ENCODE assay signal across 21 cellular contexts in the genomic region with DNA sequence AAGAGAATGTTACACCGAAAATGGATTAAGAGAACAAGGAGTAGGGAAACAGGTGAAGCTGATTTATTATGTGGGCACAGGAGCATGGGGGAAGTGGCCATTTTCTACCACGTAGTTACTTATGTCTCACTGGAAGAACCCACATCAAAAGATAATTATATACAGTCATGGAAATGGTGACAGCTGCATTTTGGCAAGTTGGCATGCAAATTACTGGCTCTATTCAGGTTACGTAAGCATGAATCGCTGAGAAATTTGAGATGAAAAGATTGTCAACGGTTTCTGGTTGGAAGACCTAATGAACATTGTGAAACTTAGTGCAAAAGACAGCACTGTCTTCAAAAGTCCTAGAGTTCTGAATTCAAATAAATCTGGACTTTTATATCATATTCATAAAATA.
DNase-seq lines count a peak whose midpoint lies in the region; FAIRE-seq and TF ChIP-seq lines count a peak whose summit lies in the region.
"Had no signal": no experiment of that assay in that cellular context is flagged by ENCODE, and none has a peak within 500 bp of the region (broad histone marks: within the 10 kb centered on the region; RNA-seq: fewer than 3 reads in every experiment).

No MANE protein-coding gene starts in this region.

- H3K4me3 ChIP-seq in mammary epithelial cell (replicated peaks in 1 of 3; ENCODE audit: insufficient read depth in 1 of 3, low read depth in 2 of 3, low read length in 3 of 3) (no peak overlapping the region), astrocyte (ENCODE audit: insufficient read depth, low read depth, low read length) (no peak overlapping the region), prostate gland (no peak overlapping the region)
- H3K4me3 ChIP-seq: pancreas, smooth muscle cell had no signal

- H3K27ac Mint-ChIP-seq in MCF 10A (ENCODE audit: low read depth, unreplicated experiment) = no peak overlapping the region
- no peak overlapping the region for H3K27ac Mint-ChIP-seq in astrocyte (ENCODE audit: unreplicated experiment)
- H3K27ac Mint-ChIP-seq in activated CD4-positive, alpha-beta memory T cell treated with anti-CD3 and anti-CD28 coated beads for 36 hours = no peak overlapping the region
- no peak overlapping the region for H3K27ac Mint-ChIP-seq in endothelial cell (ENCODE audit: unreplicated experiment)
- H3K27ac Mint-ChIP-seq: activated naive CD8-positive, alpha-beta T cell treated with anti-CD3 and anti-CD28 coated beads, Interleukin-2, amount 10 ng/mL, durations not matched to agents 7 days and 5 days; activated T-cell treated with anti-CD3 and anti-CD28 coated beads, Interleukin-2, amount 50 U/mL, for 72 hours; CD8-positive, alpha-beta memory T cell; stimulated activated memory B cell treated with anti-CD40 and anti-IgM and Interleukin-4, amounts not matched to agents 10 μg/mL and 1 μg/mL and 100 μg/mL, for 72 hours; type B pancreatic cell had no signal

- H3K4me1 ChIP-seq in mammary epithelial cell (ENCODE audit: insufficient read depth, low read length) (no peaks in the 10 kb centered on the region), astrocyte (ENCODE audit: insufficient read depth, low read length) (no peaks in the 10 kb centered on the region), prostate gland (replicated peaks) (no peaks in the 10 kb centered on the region)
- H3K4me1 ChIP-seq: pancreas had no signal

- H3K27me3 ChIP-seq in mammary epithelial cell (ENCODE audit: insufficient read depth, low read length) (no peaks in the 10 kb centered on the region), astrocyte (ENCODE audit: insufficient read depth, low read length) (no peaks in the 10 kb centered on the region), prostate gland (replicated peaks; ENCODE audit: insufficient read depth) (no peaks in the 10 kb centered on the region)
- H3K27me3 ChIP-seq: pancreas had no signal

- intact Hi-C loops in MCF 10A (cut with micrococcal nuclease) (no loop called here), mammary epithelial cell (cut with micrococcal nuclease) (no loop called here), prostate gland (cut with DNase I) (no loop called here)
- intact Hi-C loops in activated CD4-positive, alpha-beta memory T cell treated with anti-CD3 and anti-CD28 coated beads for 36 hours (cut with micrococcal nuclease) = no loop called here

- POLR2A ChIA-PET in MCF 10A (lab: Yijun Ruan, JAX) = no interaction called here
- POLR2A ChIA-PET in activated CD4-positive, alpha-beta memory T cell treated with anti-CD3 and anti-CD28 coated beads for 36 hours (lab: Charles Lee) = no interaction called here

- in situ Hi-C loops in mammary epithelial cell (cut with MboI; ENCODE audit: low sequenced_read_pairs in 2 of 2) = no loop called here

- H3K9ac ChIP-seq in mammary epithelial cell (ENCODE audit: insufficient read depth, low read length) (no peak overlapping the region), astrocyte (ENCODE audit: low read length) (no peak overlapping the region)

- H2AFZ ChIP-seq in mammary epithelial cell (ENCODE audit: low read depth, low read length) (no peak overlapping the region), astrocyte (ENCODE audit: low read depth, low read length) (no peak overlapping the region)

- H3K36me3 Mint-ChIP-seq in MCF 10A (ENCODE audit: insufficient read depth, unreplicated experiment) = no peaks in the 10 kb centered on the region
- H3K36me3 Mint-ChIP-seq in astrocyte (ENCODE audit: low read depth, unreplicated experiment) = no peaks in the 10 kb centered on the region
- no peaks in the 10 kb centered on the region for H3K36me3 Mint-ChIP-seq in activated CD4-positive, alpha-beta memory T cell treated with anti-CD3 and anti-CD28 coated beads for 36 hours
- no peaks in the 10 kb centered on the region for H3K36me3 Mint-ChIP-seq in endothelial cell (ENCODE audit: low read depth, unreplicated experiment)
- H3K36me3 Mint-ChIP-seq: activated naive CD8-positive, alpha-beta T cell treated with anti-CD3 and anti-CD28 coated beads, Interleukin-2, amount 10 ng/mL, durations not matched to agents 7 days and 5 days; CD8-positive, alpha-beta memory T cell; stimulated activated memory B cell treated with anti-CD40 and anti-IgM and Interleukin-4, amounts not matched to agents 10 μg/mL and 1 μg/mL and 100 μg/mL, for 72 hours; type B pancreatic cell had no signal

- no peaks in the 10 kb centered on the region for H3K4me1 Mint-ChIP-seq in MCF 10A (ENCODE audit: insufficient read depth, unreplicated experiment)
- no peaks in the 10 kb centered on the region for H3K4me1 Mint-ChIP-seq in astrocyte (ENCODE audit: low read depth, unreplicated experiment)
- H3K4me1 Mint-ChIP-seq in activated CD4-positive, alpha-beta memory T cell treated with anti-CD3 and anti-CD28 coated beads for 36 hours (ENCODE audit: low read depth) = no peaks in the 10 kb centered on the region
- H3K4me1 Mint-ChIP-seq in endothelial cell (ENCODE audit: unreplicated experiment) = no peaks in the 10 kb centered on the region
- H3K4me1 Mint-ChIP-seq: activated naive CD8-positive, alpha-beta T cell treated with anti-CD3 and anti-CD28 coated beads, Interleukin-2, amount 10 ng/mL, durations not matched to agents 7 days and 5 days; CD8-positive, alpha-beta memory T cell; stimulated activated memory B cell treated with anti-CD40 and anti-IgM and Interleukin-4, amounts not matched to agents 10 μg/mL and 1 μg/mL and 100 μg/mL, for 72 hours had no signal

- DNase-seq in MCF 10A (ENCODE audit: unreplicated experiment) (peak; percentile 13), mammary epithelial cell (no peak), NCI-H2171 treated with DMSO at 0.1 percent for 48 hours (lab: John Stamatoyannopoulos, UW) (peak; percentile 3), astrocyte (ENCODE audit: low read depth) (peak; percentile 77), NCI-H82 (lab: John Stamatoyannopoulos, UW) (no peak), endothelial cell (ENCODE audit: low spot score) (no peak), prostate gland (ENCODE audit: low spot score) (no peak)
- DNase-seq in activated CD4-positive, alpha-beta memory T cell treated with anti-CD3 and anti-CD28 coated beads for 36 hours = no peak
- DNase-seq: activated CD4-positive, alpha-beta T cell treated with anti-CD3 and anti-CD28 coated beads, Interleukin-2, amount 50 U/mL, for 4 hours; activated naive CD8-positive, alpha-beta T cell treated with anti-CD3 and anti-CD28 coated beads, Interleukin-2, amount 10 ng/mL, durations not matched to agents 7 days and 5 days; activated T-cell treated with anti-CD3 and anti-CD28 coated beads, Interleukin-2, amount 50 U/mL, for 72 hours; CD8-positive, alpha-beta memory T cell; effector CD4-positive, alpha-beta T cell; GF-D8; IMR-90; left colon; NCI-H187 treated with DMSO at 0.1 percent for 48 hours; pancreas had no signal

- CTCF ChIA-PET in MCF 10A (lab: Yijun Ruan, JAX) = no interaction called here
- CTCF ChIA-PET in mammary epithelial cell (lab: Charles Lee; ENCODE audit: low non-redundant PET) = no interaction called here
- CTCF ChIA-PET in activated CD4-positive, alpha-beta memory T cell treated with anti-CD3 and anti-CD28 coated beads for 36 hours (lab: Charles Lee) = no interaction called here

- H3K4me2 ChIP-seq in mammary epithelial cell (ENCODE audit: insufficient read depth, low read depth, low read length) = no peak overlapping the region
- H3K4me2 ChIP-seq in astrocyte (ENCODE audit: low read length) = no peak overlapping the region
- H3K4me2 ChIP-seq: smooth muscle cell had no signal

- H3K79me2 ChIP-seq in mammary epithelial cell (ENCODE audit: insufficient read depth, low read length) = no peaks in the 10 kb centered on the region
- no peaks in the 10 kb centered on the region for H3K79me2 ChIP-seq in astrocyte (ENCODE audit: insufficient read depth, low read length)

- BruUV-seq in MCF 10A (replicated peaks; lab: Mats Ljungman, UMichigan) = no TSS peak
- BruUV-seq in mammary epithelial cell (replicated peaks; lab: Mats Ljungman, UMichigan) = no TSS peak

- no peak for TF ChIP-seq POLR2A in prostate gland (IDR thresholded peaks at IDR 0.05)

- peaks cover 25% of the 10 kb centered on the region for H3K27me3 Mint-ChIP-seq in MCF 10A (ENCODE audit: insufficient read depth, unreplicated experiment)
- H3K27me3 Mint-ChIP-seq in astrocyte (ENCODE audit: low read depth, unreplicated experiment) = no peaks in the 10 kb centered on the region
- H3K27me3 Mint-ChIP-seq in activated CD4-positive, alpha-beta memory T cell treated with anti-CD3 and anti-CD28 coated beads for 36 hours = no peaks in the 10 kb centered on the region
- H3K27me3 Mint-ChIP-seq in endothelial cell (ENCODE audit: unreplicated experiment) = peaks cover 1% of the 10 kb centered on the region
- H3K27me3 Mint-ChIP-seq: activated naive CD8-positive, alpha-beta T cell treated with anti-CD3 and anti-CD28 coated beads, Interleukin-2, amount 10 ng/mL, durations not matched to agents 7 days and 5 days; CD8-positive, alpha-beta memory T cell; stimulated activated memory B cell treated with anti-CD40 and anti-IgM and Interleukin-4, amounts not matched to agents 10 μg/mL and 1 μg/mL and 100 μg/mL, for 72 hours; type B pancreatic cell had no signal

- H3K9me3 Mint-ChIP-seq in MCF 10A (ENCODE audit: unreplicated experiment) (peaks cover 3% of the 10 kb centered on the region), astrocyte (ENCODE audit: unreplicated experiment) (peaks cover under 1% of the 10 kb centered on the region), endothelial cell (ENCODE audit: unreplicated experiment) (no peaks in the 10 kb centered on the region)
- H3K9me3 Mint-ChIP-seq in activated CD4-positive, alpha-beta memory T cell treated with anti-CD3 and anti-CD28 coated beads for 36 hours = no peaks in the 10 kb centered on the region
- H3K9me3 Mint-ChIP-seq: activated naive CD8-positive, alpha-beta T cell treated with anti-CD3 and anti-CD28 coated beads, Interleukin-2, amount 10 ng/mL, durations not matched to agents 7 days and 5 days; stimulated activated memory B cell treated with anti-CD40 and anti-IgM and Interleukin-4, amounts not matched to agents 10 μg/mL and 1 μg/mL and 100 μg/mL, for 72 hours had no signal

- FAIRE-seq in astrocyte (lab: Jason Lieb, UNC) = no peak
- FAIRE-seq: pancreas had no signal

- H4K20me1 ChIP-seq in mammary epithelial cell (ENCODE audit: insufficient read depth, low read length) (no peaks in the 10 kb centered on the region), astrocyte (ENCODE audit: insufficient read depth, low read length) (no peaks in the 10 kb centered on the region)

- dilution Hi-C loops in mammary epithelial cell (cut with HindIII; ENCODE audit: low sequenced_read_pairs) = no loop called here

- no peak overlapping the region for H3K27ac ChIP-seq in mammary epithelial cell (ENCODE audit: insufficient read depth, low read depth, low read length)
- no peak overlapping the region for H3K27ac ChIP-seq in astrocyte (ENCODE audit: low read depth, low read length)
- H3K27ac ChIP-seq in prostate gland = no peak overlapping the region
- H3K27ac ChIP-seq: pancreas had no signal

- 61% methylated on average over 5 of the region's 5 CpGs for WGBS in mammary epithelial cell (ENCODE audit: low coverage, missing lambda C conversion rate)
- WGBS in prostate gland = 41% methylated on average over 5 of the region's 5 CpGs

- no peaks in the 10 kb centered on the region for H3K36me3 ChIP-seq in mammary epithelial cell (ENCODE audit: insufficient read depth, low read length)
- no peaks in the 10 kb centered on the region for H3K36me3 ChIP-seq in astrocyte (ENCODE audit: insufficient read depth, low read length)
- no peaks in the 10 kb centered on the region for H3K36me3 ChIP-seq in prostate gland
- H3K36me3 ChIP-seq: pancreas had no signal

- H3K4me3 Mint-ChIP-seq in MCF 10A (ENCODE audit: unreplicated experiment) (no peak overlapping the region), astrocyte (ENCODE audit: unreplicated experiment) (no peak overlapping the region), endothelial cell (ENCODE audit: unreplicated experiment) (no peak overlapping the region)
- H3K4me3 Mint-ChIP-seq in activated CD4-positive, alpha-beta memory T cell treated with anti-CD3 and anti-CD28 coated beads for 36 hours = no peak overlapping the region
- H3K4me3 Mint-ChIP-seq: activated naive CD8-positive, alpha-beta T cell treated with anti-CD3 and anti-CD28 coated beads, Interleukin-2, amount 10 ng/mL, durations not matched to agents 7 days and 5 days; activated T-cell treated with anti-CD3 and anti-CD28 coated beads, Interleukin-2, amount 50 U/mL, for 72 hours; CD8-positive, alpha-beta memory T cell; stimulated activated memory B cell treated with anti-CD40 and anti-IgM and Interleukin-4, amounts not matched to agents 10 μg/mL and 1 μg/mL and 100 μg/mL, for 72 hours; type B pancreatic cell had no signal

- TF ChIP-seq CTCF in MCF 10A (IDR thresholded peaks at IDR 0.05; ENCODE audit: unreplicated experiment) (no peak), mammary epithelial cell (conservative IDR thresholded peaks at IDR 0.05 in 1 of 2, IDR thresholded peaks at IDR 0.05 in 1 of 2; ENCODE audit: extremely low read depth in 1 of 2, insufficient read depth in 1 of 2, low read depth in 1 of 2, low read length in 2 of 2) (no peak), astrocyte (IDR thresholded peaks at IDR 0.05; ENCODE audit: insufficient read depth, low read depth, low read length) (no peak), endothelial cell (IDR thresholded peaks at IDR 0.05; ENCODE audit: unreplicated experiment) (no peak), prostate gland (IDR thresholded peaks at IDR 0.05) (no peak)

- H3K9me3 ChIP-seq in mammary epithelial cell (replicated peaks; ENCODE audit: insufficient read depth, low read length) = no peaks in the 10 kb centered on the region
- H3K9me3 ChIP-seq in astrocyte (ENCODE audit: insufficient read depth, low read depth, low read length) = no peaks in the 10 kb centered on the region
- H3K9me3 ChIP-seq in prostate gland = no peaks in the 10 kb centered on the region
- H3K9me3 ChIP-seq: pancreas had no signal

Comparison
In these comparisons a context has a peak if more than half of its experiments do, and no peak if none do; other contexts are left out.
1. DNase-seq: peak in MCF 10A (single experiment), NCI-H2171 treated with DMSO at 0.1 percent for 48 hours (single experiment) and astrocyte (single experiment); none in mammary epithelial cell (single experiment), activated CD4-positive, alpha-beta memory T cell treated with anti-CD3 and anti-CD28 coated beads for 36 hours (single experiment), NCI-H82 (single experiment), endothelial cell (single experiment) and prostate gland (single experiment).